9 cellular contexts compared by ENCODE assay signal in the genomic region with DNA sequence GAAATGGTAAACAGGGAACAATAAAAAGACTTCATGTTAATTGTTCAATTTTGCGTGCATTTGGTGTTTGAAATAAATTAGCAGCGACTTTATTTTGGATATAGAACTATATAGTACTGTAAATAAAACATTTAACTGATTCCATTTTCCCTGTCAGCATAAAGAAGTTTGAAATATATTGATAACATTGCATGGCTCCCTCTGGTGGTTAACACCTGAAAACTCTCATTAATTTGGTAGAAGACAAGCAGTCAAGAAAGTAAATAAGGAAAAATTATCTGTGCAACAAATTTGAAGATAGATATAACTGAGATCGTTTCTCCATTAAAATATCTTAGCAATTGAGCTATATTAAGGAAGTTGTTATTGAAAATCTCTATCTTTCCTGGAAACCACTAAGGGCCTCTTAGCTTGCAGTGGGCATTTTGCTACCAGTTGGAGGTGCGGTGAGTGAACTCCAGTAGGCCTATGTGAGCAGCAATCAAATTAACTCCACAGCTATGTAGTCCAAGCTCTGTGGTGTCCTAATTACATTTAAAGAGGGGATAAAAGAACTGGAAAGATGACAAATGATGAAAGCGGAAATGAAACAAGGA.
DNase-seq lines count a peak whose midpoint lies in the region; ATAC-seq and TF ChIP-seq lines count a peak whose summit lies in the region.
"Had no signal": no experiment of that assay in that cellular context is flagged by ENCODE, and none has a peak within 500 bp of the region (broad histone marks: within the 10 kb centered on the region; RNA-seq: fewer than 3 reads in every experiment).

No MANE protein-coding gene starts in this region.

- no peaks in the 10 kb centered on the region for H3K79me2 ChIP-seq in hepatocyte

- no peak overlapping the region for H3K9ac ChIP-seq in NT2/D1 (ENCODE audit: insufficient read length, low read depth)

- H3K36me3 ChIP-seq in NT2/D1 (ENCODE audit: insufficient read depth, insufficient read length, low read length) (no peaks in the 10 kb centered on the region), hepatocyte (replicated peaks; ENCODE audit: insufficient read depth, low read depth) (no peaks in the 10 kb centered on the region), gastrocnemius medialis (no peaks in the 10 kb centered on the region), MG63 (no peaks in the 10 kb centered on the region)
- H3K36me3 ChIP-seq: HAP-1 had no signal

- no peak for TF ChIP-seq POLR2A in gastrocnemius medialis (IDR thresholded peaks at IDR 0.05)

- no peak overlapping the region for H3K4me2 ChIP-seq in hepatocyte

- no peak overlapping the region for H3K27ac Mint-ChIP-seq in activated CD4-positive, alpha-beta memory T cell treated with anti-CD3 and anti-CD28 coated beads, Interleukin-2, amount 10 ng/mL, durations not matched to agents 7 days and 5 days

- no peaks in the 10 kb centered on the region for H3K9me2 ChIP-seq in hepatocyte (replicated peaks; ENCODE audit: insufficient read depth)

- no peak overlapping the region for H3K4me3 ChIP-seq in NT2/D1 (ENCODE audit: insufficient read length, low read depth)
- H3K4me3 ChIP-seq in hepatocyte = no peak overlapping the region
- H3K4me3 ChIP-seq in gastrocnemius medialis = no peak overlapping the region
- no peak overlapping the region for H3K4me3 ChIP-seq in MG63
- H3K4me3 ChIP-seq: HAP-1 had no signal

- no peaks in the 10 kb centered on the region for H3K4me1 Mint-ChIP-seq in activated CD4-positive, alpha-beta memory T cell treated with anti-CD3 and anti-CD28 coated beads, Interleukin-2, amount 10 ng/mL, durations not matched to agents 7 days and 5 days

- WGBS in hepatocyte (ENCODE audit: low lambda C conversion rate, missing lambda C conversion rate) = 48% methylated on average over 5 of the region's 5 CpGs

- H3K27me3 Mint-ChIP-seq in activated CD4-positive, alpha-beta memory T cell treated with anti-CD3 and anti-CD28 coated beads, Interleukin-2, amount 10 ng/mL, durations not matched to agents 7 days and 5 days = no peaks in the 10 kb centered on the region

- no peak overlapping the region for H2AFZ ChIP-seq in hepatocyte

- DNase-seq in COR-L47 (lab: John Stamatoyannopoulos, UW) = peak; percentile 9
- DNase-seq in NT2/D1 (ENCODE audit: low read depth, low spot score) = peak; percentile 0
- DNase-seq in hepatocyte (ENCODE audit: low spot score) = peak; percentile 51
- no peak for DNase-seq in activated CD4-positive, alpha-beta memory T cell treated with anti-CD3 and anti-CD28 coated beads, Interleukin-2, amount 10 ng/mL, durations not matched to agents 7 days and 5 days
- DNase-seq in gastrocnemius medialis = no peak
- DNase-seq in GM19240 (ENCODE audit: insufficient read length, low spot score) = no peak
- DNase-seq in MG63 = no peak

- no peak overlapping the region for H3K27ac ChIP-seq in hepatocyte
- H3K27ac ChIP-seq in gastrocnemius medialis = no peak overlapping the region

- H3K9me3 Mint-ChIP-seq in activated CD4-positive, alpha-beta memory T cell treated with anti-CD3 and anti-CD28 coated beads, Interleukin-2, amount 10 ng/mL, durations not matched to agents 7 days and 5 days = no peaks in the 10 kb centered on the region

- H3K27me3 ChIP-seq in NT2/D1 (ENCODE audit: insufficient read depth, insufficient read length) (no peaks in the 10 kb centered on the region), hepatocyte (no peaks in the 10 kb centered on the region), gastrocnemius medialis (no peaks in the 10 kb centered on the region), MG63 (no peaks in the 10 kb centered on the region)

- ATAC-seq in GM21447 (IDR thresholded peaks at IDR 0.05; ENCODE audit: unreplicated experiment) = peak; percentile 53
- ATAC-seq in gastrocnemius medialis = no peak

- no peaks in the 10 kb centered on the region for H4K20me1 ChIP-seq in hepatocyte (ENCODE audit: insufficient read depth, poor library complexity, severe bottlenecking)

- TF ChIP-seq CTCF in hepatocyte (IDR thresholded peaks at IDR 0.05; ENCODE audit: poor library complexity) (peak; percentile 71), gastrocnemius medialis (IDR thresholded peaks at IDR 0.05 in 4 of 5, conservative IDR thresholded peaks at IDR 0.05 in 1 of 5) (no peak)

- intact Hi-C loops in gastrocnemius medialis (cut with DNase I; ENCODE audit: low total_unique reads) = no loop called here

- POLR2A ChIA-PET in activated CD4-positive, alpha-beta memory T cell treated with anti-CD3 and anti-CD28 coated beads, Interleukin-2, amount 10 ng/mL, durations not matched to agents 7 days and 5 days (lab: Charles Lee) = no interaction called here

- CTCF ChIA-PET in activated CD4-positive, alpha-beta memory T cell treated with anti-CD3 and anti-CD28 coated beads, Interleukin-2, amount 10 ng/mL, durations not matched to agents 7 days and 5 days (lab: Charles Lee) = no interaction called here

- H3K9me3 ChIP-seq in NT2/D1 (ENCODE audit: insufficient read depth, low read length) (no peaks in the 10 kb centered on the region), hepatocyte (ENCODE audit: low read depth) (no peaks in the 10 kb centered on the region), gastrocnemius medialis (no peaks in the 10 kb centered on the region), MG63 (no peaks in the 10 kb centered on the region)
- H3K9me3 ChIP-seq: HAP-1 had no signal

- H3K4me1 ChIP-seq in NT2/D1 (ENCODE audit: insufficient read depth, insufficient read length) (no peaks in the 10 kb centered on the region), hepatocyte (ENCODE audit: insufficient read depth) (no peaks in the 10 kb centered on the region), gastrocnemius medialis (no peaks in the 10 kb centered on the region)
- H3K4me1 ChIP-seq: HAP-1 had no signal

- H3K4me3 Mint-ChIP-seq in activated CD4-positive, alpha-beta memory T cell treated with anti-CD3 and anti-CD28 coated beads, Interleukin-2, amount 10 ng/mL, durations not matched to agents 7 days and 5 days = no peak overlapping the region

- in situ Hi-C loops in gastrocnemius medialis (cut with MboI; ENCODE audit: low sequenced_read_pairs in 4 of 4) = no loop called here

- no peaks in the 10 kb centered on the region for H3K36me3 Mint-ChIP-seq in activated CD4-positive, alpha-beta memory T cell treated with anti-CD3 and anti-CD28 coated beads, Interleukin-2, amount 10 ng/mL, durations not matched to agents 7 days and 5 days (ENCODE audit: low read depth)

Comparison
In these comparisons a context has a peak if more than half of its experiments do, and no peak if none do; other contexts are left out.
1. DNase-seq: peak in COR-L47 (single experiment), NT2/D1 (single experiment) and hepatocyte (single experiment); none in activated CD4-positive, alpha-beta memory T cell treated with anti-CD3 and anti-CD28 coated beads, Interleukin-2, amount 10 ng/mL, durations not matched to agents 7 days and 5 days (single experiment), gastrocnemius medialis (0 of 2), GM19240 (single experiment) and MG63 (single experiment).